In genomic region chr1:53637726-53638640, GRCh38 we compare ENCODE assay signal across 23 cellular contexts.
DNase-seq lines count a peak whose midpoint lies in the region; ATAC-seq, FAIRE-seq and TF ChIP-seq lines count a peak whose summit lies in the region.
"Had no signal": no experiment of that assay in that cellular context is flagged by ENCODE, and none has a peak within 500 bp of the region (broad histone marks: within the 10 kb centered on the region; RNA-seq: fewer than 3 reads in every experiment).

No MANE protein-coding gene starts in this region.

- peaks cover 26% of the 10 kb centered on the region for H3K4me1 Mint-ChIP-seq in osteocyte (ENCODE audit: unreplicated experiment)

- CTCF ChIA-PET in K562 (lab: Yijun Ruan, JAX; ENCODE audit: low intra/inter-chr PET ratio) = no interaction called here

- H3K4me3 Mint-ChIP-seq in osteocyte (ENCODE audit: unreplicated experiment) = no peak overlapping the region
- H3K4me3 Mint-ChIP-seq: natural killer cell; stimulated activated naive CD8-positive, alpha-beta T cell treated with anti-CD3 and anti-CD28 coated beads, Interleukin-15, Interleukin-2, amounts not matched to agents 100 ng/mL and 50 ng/mL, for 24 hours had no signal

- H3K9me1 ChIP-seq in K562 (ENCODE audit: control insufficient read depth, insufficient read depth, low read length) = no peaks in the 10 kb centered on the region

- no peaks in the 10 kb centered on the region for H3K4me1 ChIP-seq in K562 (replicated peaks in 1 of 2; ENCODE audit: control insufficient read depth in 2 of 2, insufficient read depth in 2 of 2, low read length in 2 of 2)
- H3K4me1 ChIP-seq: ascending aorta, gastrocnemius medialis had no signal

- H3K9me3 Mint-ChIP-seq in osteocyte (ENCODE audit: unreplicated experiment) = no peaks in the 10 kb centered on the region
- H3K9me3 Mint-ChIP-seq: natural killer cell; stimulated activated naive CD8-positive, alpha-beta T cell treated with anti-CD3 and anti-CD28 coated beads, Interleukin-15, Interleukin-2, amounts not matched to agents 100 ng/mL and 50 ng/mL, for 24 hours had no signal

- DNase-seq in activated CD4-positive, CD25-positive, alpha-beta regulatory T cell treated with anti-CD3 and anti-CD28 coated beads, Interleukin-2, amount 50 U/mL, for 72 hours = peak; percentile 8
- DNase-seq in activated CD4-positive, CD25-positive, alpha-beta regulatory T cell (lab: John Stamatoyannopoulos, UW) = no peak
- DNase-seq in HL-60 (ENCODE audit: low read depth in 1 of 2, low spot score in 1 of 2) (peak; percentile 1 to 23), K562 (ENCODE audit: extremely low read depth in 1 of 4, low spot score in 3 of 4) (no peak), osteocyte (ENCODE audit: extremely low spot score, unreplicated experiment) (peak; percentile 73), kidney glomerular epithelial cell (lab: John Stamatoyannopoulos, UW) (no peak), medulla oblongata (ENCODE audit: extremely low spot score) (no peak)
- DNase-seq: activated CD4-positive, alpha-beta T cell treated with anti-CD3 and anti-CD28 coated beads for 4 hours; activated naive CD4-positive, alpha-beta T cell; DND-41; effector CD4-positive, alpha-beta T cell; mesendoderm; natural killer cell; NCI-H1105; NCI-H524; SK-N-SH had no signal

- intact Hi-C loops in K562 (cut with micrococcal nuclease) = no loop called here

- BruUV-seq in K562 (replicated peaks; lab: Mats Ljungman, UMichigan) = no TSS peak

- TF ChIP-seq RAD21 in K562 (CRISPR knock-in tag; conservative IDR thresholded peaks at IDR 0.05 in 1 of 2, IDR thresholded peaks at IDR 0.05 in 1 of 2) = no peak

- no peak for FAIRE-seq in K562 (lab: Jason Lieb, UNC)
- FAIRE-seq: H54, urothelium cell line had no signal

- no peaks in the 10 kb centered on the region for H3K9me3 ChIP-seq in K562 (replicated peaks; ENCODE audit: control insufficient read depth, insufficient read depth, low read depth, low read length)
- H3K9me3 ChIP-seq: ascending aorta, gastrocnemius medialis, SK-N-SH had no signal

- no peak overlapping the region for H3K27ac Mint-ChIP-seq in osteocyte (ENCODE audit: unreplicated experiment)
- H3K27ac Mint-ChIP-seq: natural killer cell; stimulated activated naive CD8-positive, alpha-beta T cell treated with anti-CD3 and anti-CD28 coated beads, Interleukin-15, Interleukin-2, amounts not matched to agents 100 ng/mL and 50 ng/mL, for 24 hours had no signal

- no peak overlapping the region for H3K9ac ChIP-seq in K562 (ENCODE audit: insufficient read depth in 1 of 2, low read depth in 2 of 2, low read length in 2 of 2)
- H3K9ac ChIP-seq: SK-N-SH had no signal

- WGBS in K562 (ENCODE audit: insufficient coverage, low coverage, missing lambda C conversion rate) = under 1% methylated on average over 13 of the region's 13 CpGs

- H3K27me3 ChIP-seq in HL-60 (ENCODE audit: insufficient read depth, poor library complexity, severe bottlenecking) (peaks cover 2% of the 10 kb centered on the region), K562 (ENCODE audit: control insufficient read depth in 2 of 2, insufficient read depth in 2 of 2, low read length in 2 of 2) (peaks cover 24 to 64% of the 10 kb centered on the region in 2 experiments; a peak in 4 of 5 replicates)
- H3K27me3 ChIP-seq: ascending aorta, gastrocnemius medialis had no signal

- H3K4me3 ChIP-seq in HL-60 (replicated peaks; ENCODE audit: insufficient read depth, low read length) = no peak overlapping the region
- H3K4me3 ChIP-seq in K562 = no peak overlapping the region
- H3K4me3 ChIP-seq: ascending aorta, gastrocnemius medialis had no signal

- no peak for TF ChIP-seq EP300 in K562 (IDR thresholded peaks at IDR 0.05; ENCODE audit: low read length)

- no peaks in the 10 kb centered on the region for H3K36me3 Mint-ChIP-seq in osteocyte (ENCODE audit: unreplicated experiment)
- H3K36me3 Mint-ChIP-seq: natural killer cell had no signal

- H3K27ac ChIP-seq in HL-60 (replicated peaks) (no peak overlapping the region), K562 (ENCODE audit: extremely low read depth, low read depth, low read length) (no peak overlapping the region)
- H3K27ac ChIP-seq: 22Rv1, ascending aorta, gastrocnemius medialis had no signal

- peaks cover 12% of the 10 kb centered on the region; the same call in 1 of the 2 replicates for H4K20me1 ChIP-seq in K562 (replicated peaks; ENCODE audit: control insufficient read depth, insufficient read depth, low read length)

- no peak for TF ChIP-seq POLR2A in K562 (conservative IDR thresholded peaks at IDR 0.05)

- in situ Hi-C loops in K562 (cut with MboI) = no loop called here

- peak; percentile 21 for ATAC-seq in K562
- no peak for ATAC-seq in HG03196 (IDR thresholded peaks at IDR 0.05; ENCODE audit: unreplicated experiment)
- ATAC-seq: natural killer cell had no signal

- no peak for TF ChIP-seq CTCF in HL-60 (IDR thresholded peaks at IDR 0.05; ENCODE audit: insufficient read depth, low read length)
- TF ChIP-seq CTCF in K562 (IDR thresholded peaks at IDR 0.05 in 2 of 3, conservative IDR thresholded peaks at IDR 0.05 in 1 of 3; ENCODE audit: insufficient read depth in 2 of 3, low read depth in 1 of 3, low read length in 3 of 3) = no peak
- TF ChIP-seq CTCF in osteocyte (IDR thresholded peaks at IDR 0.05) = no peak

- no peak overlapping the region for H3K4me2 ChIP-seq in K562 (ENCODE audit: insufficient read depth, low read length)
- H3K4me2 ChIP-seq: SK-N-SH had no signal

- no peaks in the 10 kb centered on the region for H3K36me3 ChIP-seq in K562 (ENCODE audit: control insufficient read depth, insufficient read depth, low read length)
- H3K36me3 ChIP-seq: ascending aorta, gastrocnemius medialis had no signal

- H3K27me3 Mint-ChIP-seq in osteocyte (ENCODE audit: unreplicated experiment) = no peaks in the 10 kb centered on the region
- H3K27me3 Mint-ChIP-seq: stimulated activated naive CD8-positive, alpha-beta T cell treated with anti-CD3 and anti-CD28 coated beads, Interleukin-15, Interleukin-2, amounts not matched to agents 100 ng/mL and 50 ng/mL, for 24 hours had no signal

- H2AFZ ChIP-seq in K562 (ENCODE audit: low read depth, low read length) = no peak overlapping the region

- POLR2A ChIA-PET in K562 (lab: Yijun Ruan, JAX) = interaction anchor here (0.6 to 2.2 kb wide), 2 partner anchors 10 to 34 kb away, joined by 3 to 6 read pairs; no protein-coding TSS in a partner anchor

- no peaks in the 10 kb centered on the region for H3K79me2 ChIP-seq in K562 (ENCODE audit: control insufficient read depth, insufficient read depth, low read length)

TF ChIP-seq in K562, 482 proteins besides CTCF, POLR2A, EP300 and RAD21:
- TF ChIP-seq HMG20A (CRISPR knock-in tag; conservative IDR thresholded peaks at IDR 0.05) = no peak
- TF ChIP-seq CHD1 (IDR thresholded peaks at IDR 0.05; ENCODE audit: low read length) = no peak
- no peak for TF ChIP-seq THRAP3 (IDR thresholded peaks at IDR 0.05; ENCODE audit: borderline replicate concordance)
- TF ChIP-seq FUS (optimal IDR thresholded peaks at IDR 0.05; ENCODE audit: low read depth, low read length) = no peak

Comparison
In these comparisons a context has a peak if more than half of its experiments do, and no peak if none do; other contexts are left out.
1. DNase-seq: peak in activated CD4-positive, CD25-positive, alpha-beta regulatory T cell treated with anti-CD3 and anti-CD28 coated beads, Interleukin-2, amount 50 U/mL, for 72 hours (single experiment), HL-60 (2 of 2) and osteocyte (single experiment); none in activated CD4-positive, CD25-positive, alpha-beta regulatory T cell (0 of 4), K562 (0 of 4), kidney glomerular epithelial cell (single experiment) and medulla oblongata (single experiment).